ENCODE assay signal across 10 cellular contexts in genomic region chr7:131111792-131112191, GRCh38.
A peak's percentile ranks its signal among the peaks of the same experiment; 100 is the strongest.
DNase-seq lines count a peak whose midpoint lies in the region; TF ChIP-seq lines count a peak whose summit lies in the region.
"Had no signal": no experiment of that assay in that cellular context is flagged by ENCODE, and none has a peak within 500 bp of the region (broad histone marks: within the 10 kb centered on the region; RNA-seq: fewer than 3 reads in every experiment).

No MANE protein-coding gene starts in this region.

- peaks cover 39% of the 10 kb centered on the region for H3K79me2 ChIP-seq in Karpas-422 (ENCODE audit: low read length)

- H3K36me3 ChIP-seq in A673 (ENCODE audit: insufficient read depth, low read length, poor library complexity, severe bottlenecking) (no peaks in the 10 kb centered on the region), Karpas-422 (ENCODE audit: insufficient read depth, low read length) (no peaks in the 10 kb centered on the region), neutrophil (no peaks in the 10 kb centered on the region)
- H3K36me3 ChIP-seq: cardiac muscle cell had no signal

- H4K20me1 ChIP-seq in Karpas-422 (ENCODE audit: insufficient read depth, low read depth, low read length) = no peaks in the 10 kb centered on the region

- intact Hi-C loops in A673 (cut with micrococcal nuclease; ENCODE audit: unreplicated experiment) = no loop called here

- H3K4me1 ChIP-seq in A673 (ENCODE audit: insufficient read depth, low read length, poor library complexity, severe bottlenecking) (peaks cover 25% of the 10 kb centered on the region), Karpas-422 (ENCODE audit: low read length) (peaks cover 34% of the 10 kb centered on the region), neutrophil (ENCODE audit: control insufficient read depth in 1 of 2, insufficient read depth in 1 of 2, low read depth in 1 of 2, low read length in 1 of 2) (peaks cover 28 to 40% of the 10 kb centered on the region in 2 experiments)

- TF ChIP-seq CTCF in A673 (conservative IDR thresholded peaks at IDR 0.05; ENCODE audit: low read depth, low read length) = no peak
- TF ChIP-seq CTCF in coronary artery (IDR thresholded peaks at IDR 0.05) = no peak
- TF ChIP-seq CTCF in neutrophil (IDR thresholded peaks at IDR 0.05) = no peak
- TF ChIP-seq CTCF in GM10248 (IDR thresholded peaks at IDR 0.05; ENCODE audit: control extremely low read depth, extremely low read depth, low read depth, missing control alignments) = no peak

- no peaks in the 10 kb centered on the region for H3K9me3 ChIP-seq in A673 (ENCODE audit: low read depth, low read length, poor library complexity, severe bottlenecking)
- H3K9me3 ChIP-seq in Karpas-422 (ENCODE audit: low read length) = no peaks in the 10 kb centered on the region
- H3K9me3 ChIP-seq in neutrophil = no peaks in the 10 kb centered on the region

- peak overlapping the region; percentile 90; the same call in 1 of the 2 replicates for H3K9ac ChIP-seq in Karpas-422 (ENCODE audit: low read length)

- H3K9me2 ChIP-seq in Karpas-422 (replicated peaks; ENCODE audit: insufficient read depth, low read length) = no peaks in the 10 kb centered on the region

- POLR2A ChIA-PET in A673 (lab: Charles Lee; ENCODE audit: low non-redundant PET) (no interaction called here), GM10248 (lab: Yijun Ruan, JAX) (interaction anchor here (0.5 to 5.8 kb wide), 2 partner anchors 12 to 198 kb away, joined by 7 to 41 read pairs; no protein-coding TSS in a partner anchor)

- BruUV-seq in A673 (replicated peaks; lab: Mats Ljungman, UMichigan) = no TSS peak

- CTCF ChIA-PET in A673 (lab: Charles Lee) = no interaction called here
- CTCF ChIA-PET in GM10248 (lab: Yijun Ruan, JAX) = interaction anchor here (8.6 kb wide), 1 partner anchor 12 kb away, joined by 63 read pairs; no protein-coding TSS in a partner anchor

- H3K27me3 ChIP-seq in A673 (replicated peaks; ENCODE audit: insufficient read depth, low read depth, low read length, poor library complexity) (no peaks in the 10 kb centered on the region), Karpas-422 (ENCODE audit: low read length) (no peaks in the 10 kb centered on the region), neutrophil (peaks cover 6% of the 10 kb centered on the region)

- no peak overlapping the region for H2AFZ ChIP-seq in Karpas-422 (ENCODE audit: low read length)

- DNase-seq in A673 (ENCODE audit: low spot score) (no peak), Karpas-422 (no peak), coronary artery (ENCODE audit: low spot score) (no peak), GM10248 (ENCODE audit: extremely low spot score) (no peak), NCI-H2196 (lab: John Stamatoyannopoulos, UW; ENCODE audit: unreplicated experiment) (no peak), GDM1 (lab: John Stamatoyannopoulos, UW) (no peak), NCI-H1048 (lab: John Stamatoyannopoulos, UW) (no peak)
- DNase-seq: stimulated activated CD4-positive, alpha-beta T cell treated with anti-CD3 and anti-CD28 coated beads, Interleukin-4, amount 100 ng/mL, for 4 hours had no signal

- peak overlapping the region; percentile 93 for H3K27ac ChIP-seq in A673 (ENCODE audit: low read depth, low read length, poor library complexity, severe bottlenecking)
- H3K27ac ChIP-seq in Karpas-422 (ENCODE audit: low read length) = peak overlapping the region; percentile 93
- H3K27ac ChIP-seq in coronary artery = peak overlapping the region in 1 of 2 donors; percentile 100
- peak overlapping the region; percentile 99 for H3K27ac ChIP-seq in neutrophil
- H3K27ac ChIP-seq: cardiac muscle cell had no signal

- peak overlapping the region; percentile 91 for H3K4me2 ChIP-seq in Karpas-422 (ENCODE audit: low read depth, low read length, poor library complexity, severe bottlenecking)

- H3K4me3 ChIP-seq in A673 (ENCODE audit: low read depth, low read length, poor library complexity, severe bottlenecking) (no peak overlapping the region), Karpas-422 (ENCODE audit: low read length) (peak overlapping the region; percentile 77), coronary artery (peak overlapping the region; percentile 98), neutrophil (ENCODE audit: low read depth in 1 of 2, low read length in 1 of 2) (peak overlapping the region in 1 of 2 experiments; percentile 86)
- H3K4me3 ChIP-seq: cardiac muscle cell had no signal
